1 cellular context compared by ENCODE assay signal in the genomic region with DNA sequence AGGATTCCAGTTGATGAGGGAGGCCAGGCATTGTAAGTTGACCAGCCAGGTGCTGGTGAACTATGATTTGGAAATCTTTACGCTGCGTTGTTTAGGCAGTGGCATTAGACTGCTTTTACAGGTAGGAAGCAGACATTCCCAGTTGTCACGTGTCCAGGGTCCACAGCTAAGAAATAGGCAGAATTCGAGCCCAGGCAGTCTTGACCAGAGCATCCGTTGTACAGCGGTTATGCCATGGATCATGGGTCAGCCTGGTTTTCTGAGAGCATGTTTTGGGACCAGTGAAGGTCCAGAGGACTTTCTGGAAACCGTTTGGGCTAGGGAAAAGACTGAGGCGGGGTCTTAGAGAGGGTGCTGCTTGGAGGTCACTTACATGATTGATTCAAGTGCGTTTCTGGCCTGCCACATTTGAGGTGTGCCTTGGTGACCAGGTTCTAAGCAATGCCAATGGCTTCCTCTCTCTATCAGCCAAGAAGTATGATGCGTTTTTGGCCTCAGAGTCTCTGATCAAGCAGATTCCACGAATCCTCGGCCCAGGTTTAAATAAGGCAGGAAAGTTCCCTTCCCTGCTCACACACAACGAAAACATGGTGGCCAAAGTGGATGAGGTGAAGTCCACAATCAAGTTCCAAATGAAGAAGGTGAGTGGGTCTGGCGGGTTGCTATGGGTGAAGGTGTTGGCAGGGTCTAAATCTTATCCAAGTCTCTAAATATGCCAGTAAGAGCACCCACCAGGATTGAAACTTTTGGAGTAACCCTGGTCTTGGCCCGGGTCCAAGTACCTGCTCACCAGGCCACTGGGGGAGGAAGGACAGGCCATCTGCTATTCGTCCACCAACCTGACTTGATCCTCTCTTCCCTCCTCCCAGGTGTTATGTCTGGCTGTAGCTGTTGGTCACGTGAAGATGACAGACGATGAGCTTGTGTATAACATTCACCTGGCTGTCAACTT.
A peak's percentile ranks its signal among the peaks of the same experiment; 100 is the strongest.
TF ChIP-seq lines count a peak whose summit lies in the region.

No MANE protein-coding gene starts in this region.

TF ChIP-seq in IMR-90, 13 proteins besides CTCF, POLR2A, EP300 and RAD21:
- TF ChIP-seq RFX5 (IDR thresholded peaks at IDR 0.05; ENCODE audit: low read depth, low read length) (no peak), MAFK (IDR thresholded peaks at IDR 0.05; ENCODE audit: low read depth, low read length) (no peak), SMC3 (IDR thresholded peaks at IDR 0.05; ENCODE audit: low read depth, low read length) (no peak), MXI1 (IDR thresholded peaks at IDR 0.05; ENCODE audit: borderline replicate concordance, low read depth, low read length) (0 out of 2 replicates have a peak, but pooled peaks have one; percentile 20), BHLHE40 (IDR thresholded peaks at IDR 0.05; ENCODE audit: low read depth, low read length) (0 out of 2 replicates have a peak, but pooled peaks have one; percentile 14), CHD1 (IDR thresholded peaks at IDR 0.05; ENCODE audit: low read depth, low read length) (no peak), RCOR1 (IDR thresholded peaks at IDR 0.05; ENCODE audit: insufficient replicate concordance, low read length) (no peak)
- TF ChIP-seq, protein P1, sequence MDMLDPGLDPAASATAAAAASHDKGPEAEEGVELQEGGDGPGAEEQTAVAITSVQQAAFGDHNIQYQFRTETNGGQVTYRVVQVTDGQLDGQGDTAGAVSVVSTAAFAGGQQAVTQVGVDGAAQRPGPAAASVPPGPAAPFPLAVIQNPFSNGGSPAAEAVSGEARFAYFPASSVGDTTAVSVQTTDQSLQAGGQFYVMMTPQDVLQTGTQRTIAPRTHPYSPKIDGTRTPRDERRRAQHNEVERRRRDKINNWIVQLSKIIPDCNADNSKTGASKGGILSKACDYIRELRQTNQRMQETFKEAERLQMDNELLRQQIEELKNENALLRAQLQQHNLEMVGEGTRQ (IDR thresholded peaks at IDR 0.05; ENCODE audit: low read depth, low read length), result peak; percentile 49; the same call in 1 of the 2 replicates
- TF ChIP-seq, protein P2, sequence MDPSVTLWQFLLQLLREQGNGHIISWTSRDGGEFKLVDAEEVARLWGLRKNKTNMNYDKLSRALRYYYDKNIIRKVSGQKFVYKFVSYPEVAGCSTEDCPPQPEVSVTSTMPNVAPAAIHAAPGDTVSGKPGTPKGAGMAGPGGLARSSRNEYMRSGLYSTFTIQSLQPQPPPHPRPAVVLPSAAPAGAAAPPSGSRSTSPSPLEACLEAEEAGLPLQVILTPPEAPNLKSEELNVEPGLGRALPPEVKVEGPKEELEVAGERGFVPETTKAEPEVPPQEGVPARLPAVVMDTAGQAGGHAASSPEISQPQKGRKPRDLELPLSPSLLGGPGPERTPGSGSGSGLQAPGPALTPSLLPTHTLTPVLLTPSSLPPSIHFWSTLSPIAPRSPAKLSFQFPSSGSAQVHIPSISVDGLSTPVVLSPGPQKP (IDR thresholded peaks at IDR 0.05; ENCODE audit: borderline replicate concordance, low read depth, low read length), result no peak
TF ChIP-seq in IMR-90: peak in this region for 3.
